12 cellular contexts compared by ENCODE assay signal in the genomic region with DNA sequence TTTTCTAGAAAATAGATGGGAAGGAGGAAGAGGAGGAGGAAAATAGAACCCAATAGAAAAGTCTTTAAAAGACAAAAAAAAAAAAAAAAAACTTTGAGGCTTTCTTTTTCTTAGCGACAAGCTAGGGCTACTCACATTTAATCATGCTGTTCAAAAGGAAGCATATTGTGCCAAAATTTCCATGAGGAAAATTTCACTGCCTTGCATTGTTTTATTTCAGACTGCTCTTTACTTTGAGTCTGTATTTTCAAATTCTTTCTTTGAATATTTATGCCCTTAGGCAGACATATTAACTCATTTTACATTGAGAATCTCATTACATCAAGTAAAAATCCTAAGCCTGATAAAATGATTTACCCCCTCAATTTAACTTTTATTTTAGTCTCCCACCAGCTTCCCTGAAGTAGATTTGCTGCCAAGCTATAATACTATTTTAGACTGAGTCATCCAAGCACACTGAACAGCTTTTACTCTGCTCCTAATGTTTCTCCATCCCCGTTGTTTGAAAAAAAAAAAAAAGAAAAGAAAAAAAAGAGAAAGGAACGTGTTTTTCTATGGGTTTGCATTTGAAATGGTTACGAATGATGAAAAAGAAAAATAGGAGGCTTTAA.
DNase-seq lines count a peak whose midpoint lies in the region; ATAC-seq and TF ChIP-seq lines count a peak whose summit lies in the region.
"Had no signal": no experiment of that assay in that cellular context is flagged by ENCODE, and none has a peak within 500 bp of the region (broad histone marks: within the 10 kb centered on the region; RNA-seq: fewer than 3 reads in every experiment).

No MANE protein-coding gene starts in this region.

- WGBS in gastroesophageal sphincter (ENCODE audit: low coverage in 1 of 2), 2 donors = 2 to 7% methylated on average over 4 of the region's 4 CpGs
- WGBS in spleen, 5 donors = 52 to 72% (median 70%) methylated on average over 4 of the region's 4 CpGs

- intact Hi-C loops in spleen (cut with DNase I; ENCODE audit: low total_unique reads) = no loop called here

- DNase-seq in adipocyte (ENCODE audit: low read depth) (peak; percentile 84), spleen (no peak), GM20000 (ENCODE audit: low spot score) (no peak), Kasumi-1 (lab: John Stamatoyannopoulos, UW) (no peak)
- DNase-seq: NCI-H69 had no signal

- H3K4me3 ChIP-seq in adipocyte (ENCODE audit: low read length) = peak overlapping the region; percentile 55
- H3K4me3 ChIP-seq in gastroesophageal sphincter = no peak overlapping the region
- H3K4me3 ChIP-seq in spleen = no peak overlapping the region

- TF ChIP-seq CTCF in gastroesophageal sphincter (IDR thresholded peaks at IDR 0.05) (no peak), spleen (IDR thresholded peaks at IDR 0.05 in 8 of 11, conservative IDR thresholded peaks at IDR 0.05 in 3 of 11) (no peak), GM20000 (IDR thresholded peaks at IDR 0.05; ENCODE audit: extremely low read depth, missing control alignments) (no peak)

- no peak for TF ChIP-seq POLR2A in gastroesophageal sphincter (IDR thresholded peaks at IDR 0.05)
- no peak for TF ChIP-seq POLR2A in spleen (IDR thresholded peaks at IDR 0.05)

- H3K4me1 ChIP-seq in adipocyte (ENCODE audit: control insufficient read depth, insufficient read depth, low read length) (peaks cover 22% of the 10 kb centered on the region), gastroesophageal sphincter (peaks cover 9 to 35% (median 9%) of the 10 kb centered on the region in 3 donors), spleen (peaks cover 0 to 22% (median 0%) of the 10 kb centered on the region in 6 donors)
- H3K4me1 ChIP-seq: parathyroid adenoma had no signal

- peak overlapping the region; percentile 74 for H3K9ac ChIP-seq in adipocyte (ENCODE audit: low read length)
- H3K9ac ChIP-seq: parathyroid adenoma had no signal

- no peak for TF ChIP-seq EP300 in gastroesophageal sphincter (IDR thresholded peaks at IDR 0.05)

- no peaks in the 10 kb centered on the region for H3K9me3 ChIP-seq in adipocyte (ENCODE audit: control insufficient read depth, low read length)
- no peaks in the 10 kb centered on the region for H3K9me3 ChIP-seq in gastroesophageal sphincter
- no peaks in the 10 kb centered on the region for H3K9me3 ChIP-seq in spleen

- H3K27me3 ChIP-seq in adipocyte (replicated peaks; ENCODE audit: control insufficient read depth, insufficient read depth, low read length) (no peaks in the 10 kb centered on the region), gastroesophageal sphincter (no peaks in the 10 kb centered on the region), spleen (replicated peaks in 1 of 7) (no peaks in the 10 kb centered on the region)

- H3K27ac ChIP-seq in gastroesophageal sphincter = peak overlapping the region; percentile 52 to 88 (median 74)
- H3K27ac ChIP-seq in spleen = peak overlapping the region in 6 of 8 donors; percentile 3 to 54 (median 20)
- H3K27ac ChIP-seq: parathyroid adenoma had no signal

- no peaks in the 10 kb centered on the region for H3K36me3 ChIP-seq in adipocyte (ENCODE audit: control insufficient read depth, insufficient read depth, low read length, severe bottlenecking)
- no peaks in the 10 kb centered on the region for H3K36me3 ChIP-seq in gastroesophageal sphincter
- H3K36me3 ChIP-seq in spleen = peaks cover 0 to 11% (median 0%) of the 10 kb centered on the region in 6 donors

- peak; percentile 15 for ATAC-seq in GM18517 (IDR thresholded peaks at IDR 0.05; ENCODE audit: unreplicated experiment)
- peak; percentile 48 for ATAC-seq in gastroesophageal sphincter
- no peak for ATAC-seq in HG02981 (IDR thresholded peaks at IDR 0.05; ENCODE audit: unreplicated experiment)
- no peak for ATAC-seq in HG03175 (IDR thresholded peaks at IDR 0.05; ENCODE audit: unreplicated experiment)
- ATAC-seq: esophagus mucosa, WTC11 had no signal

Comparison
In these comparisons a context has a peak if more than half of its experiments do, and no peak if none do; other contexts are left out.
1. ATAC-seq: peak in GM18517 (single experiment) and gastroesophageal sphincter (single experiment); none in HG02981 (single experiment) and HG03175 (single experiment).